39 cellular contexts compared by ENCODE assay signal in the genomic region with DNA sequence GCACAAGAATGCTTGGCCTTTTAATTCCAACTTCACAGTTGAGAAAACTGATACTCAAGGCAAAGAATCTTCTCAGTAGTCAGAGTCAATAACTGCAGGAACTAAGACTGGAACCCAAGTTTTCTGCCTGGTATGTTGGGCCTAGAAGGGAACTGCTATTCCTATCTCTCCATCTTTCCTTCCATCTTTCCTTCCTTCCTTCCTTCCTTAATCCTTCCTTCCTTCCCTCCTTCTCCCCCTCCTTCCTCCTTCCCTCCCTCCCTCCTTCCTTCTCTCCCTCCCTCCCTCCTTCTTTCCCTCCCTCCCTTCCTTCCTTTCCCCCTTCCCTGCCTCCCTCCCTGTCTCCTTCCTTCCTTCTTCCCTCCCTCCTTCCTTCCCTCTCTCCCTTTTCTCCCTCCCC.
"Had no signal": no experiment of that assay in that cellular context is flagged by ENCODE, and none has a peak within 500 bp of the region (broad histone marks: within the 10 kb centered on the region; RNA-seq: fewer than 3 reads in every experiment).

No MANE protein-coding gene starts in this region.

- H3K9me3 ChIP-seq: adrenal gland, ascending aorta, body of pancreas, breast epithelium had no signal

- ATAC-seq: activated naive CD4-positive, alpha-beta T cell treated with anti-CD3 and anti-CD28 coated beads, Interleukin-2, amount 50 U/mL, for 72 hours; activated naive CD8-positive, alpha-beta T cell treated with anti-CD3 and anti-CD28 coated beads, Interleukin-2, amount 50 U/mL, for 24 hours; activated T-cell treated with anti-CD3 and anti-CD28 coated beads, Interleukin-2, amount 50 U/mL, for 4 hours; activated T-cell treated with anti-CD3 and anti-CD28 coated beads, Interleukin-2, amount 50 U/mL, for 72 hours; activated T-helper 17 cell treated with anti-CD3 and anti-CD28 coated beads, Interleukin-2, amount 50 U/mL, for 72 hours; body of pancreas had no signal

- H3K4me3 ChIP-seq: adrenal gland, ascending aorta, body of pancreas, breast epithelium, cardiac muscle cell had no signal

- H3K27me3 ChIP-seq: adrenal gland, ascending aorta, body of pancreas, brain microvascular endothelial cell, breast epithelium, cardiac muscle cell had no signal

- H3K27ac ChIP-seq: adrenal gland, ascending aorta, body of pancreas, brain microvascular endothelial cell, breast epithelium, cardiac muscle cell had no signal

- FAIRE-seq: astrocyte, bronchial epithelial cell had no signal

- H3K9me3 Mint-ChIP-seq: activated naive CD4-positive, alpha-beta T cell treated with anti-CD3 and anti-CD28 coated beads for 36 hours; activated naive CD4-positive, alpha-beta T cell treated with anti-CD3 and anti-CD28 coated beads, Interleukin-2, amount 10 ng/mL, durations not matched to agents 7 days and 5 days; activated naive CD4-positive, alpha-beta T cell treated with anti-CD3 and anti-CD28 coated beads, Interleukin-2, amount 50 U/mL, for 24 hours; activated naive CD4-positive, alpha-beta T cell treated with anti-CD3 and anti-CD28 coated beads, Interleukin-2, amount 50 U/mL, for 72 hours; activated naive CD8-positive, alpha-beta T cell treated with anti-CD3 and anti-CD28 coated beads for 36 hours; activated naive CD8-positive, alpha-beta T cell treated with anti-CD3 and anti-CD28 coated beads, Interleukin-2, amount 10 ng/mL, durations not matched to agents 7 days and 5 days; activated naive CD8-positive, alpha-beta T cell treated with anti-CD3 and anti-CD28 coated beads, Interleukin-2, amount 50 U/mL, for 24 hours; activated T-cell treated with anti-CD3 and anti-CD28 coated beads, Interleukin-2, amount 50 U/mL, for 24 hours; activated T-cell treated with anti-CD3 and anti-CD28 coated beads, Interleukin-2, amount 50 U/mL, for 4 hours; activated T-cell treated with anti-CD3 and anti-CD28 coated beads, Interleukin-2, amount 50 U/mL, for 72 hours; activated T-helper 1 cell treated with anti-CD3 and anti-CD28 coated beads, Interleukin-12 subunit alpha, Interleukin-12 subunit beta, Interleukin-2, Interleukin-4 antibody, amounts not matched to agents 30 ng/mL and 10 ng/mL and 1 ng/mL, durations not matched to agents 14 hours and 24 hours and 36 hours; activated T-helper 17 cell treated with anti-CD3 and anti-CD28 coated beads, Interleukin-2, amount 50 U/mL, for 72 hours; activated T-helper 2 cell treated with anti-CD3 and anti-CD28 coated beads, Interferon-gamma antibody, Interleukin-2, Interleukin-4, amounts not matched to agents 10 μg/mL and 5 μg/mL and 100 μg/mL, durations not matched to agents 14 hours and 24 hours and 36 hours; brain; central memory CD8-positive, alpha-beta T cell had no signal

- H3K4me1 ChIP-seq: adrenal gland, ascending aorta, breast epithelium had no signal

- H3K36me3 ChIP-seq: adrenal gland, ascending aorta, brain microvascular endothelial cell, breast epithelium, cardiac muscle cell had no signal

- H3K4me1 Mint-ChIP-seq: activated naive CD4-positive, alpha-beta T cell treated with anti-CD3 and anti-CD28 coated beads, Interleukin-2, amount 10 ng/mL, durations not matched to agents 7 days and 5 days; activated naive CD4-positive, alpha-beta T cell treated with anti-CD3 and anti-CD28 coated beads, Interleukin-2, amount 50 U/mL, for 24 hours; activated naive CD8-positive, alpha-beta T cell treated with anti-CD3 and anti-CD28 coated beads for 36 hours; activated naive CD8-positive, alpha-beta T cell treated with anti-CD3 and anti-CD28 coated beads, Interleukin-2, amount 10 ng/mL, durations not matched to agents 7 days and 5 days; activated naive CD8-positive, alpha-beta T cell treated with anti-CD3 and anti-CD28 coated beads, Interleukin-2, amount 50 U/mL, for 24 hours; activated T-helper 17 cell treated with anti-CD3 and anti-CD28 coated beads, Interleukin-2, amount 50 U/mL, for 72 hours; central memory CD8-positive, alpha-beta T cell had no signal

- DNase-seq: activated effector memory CD4-positive, alpha-beta T cell treated with anti-CD3 and anti-CD28 coated beads, Interleukin-2, amount 50 U/mL, for 16 hours; activated effector memory CD4-positive, alpha-beta T cell treated with Interleukin-2 at 50 U/mL for 16 hours; activated gamma-delta T cell; activated gamma-delta T cell treated with Interleukin-2 at 50 U/mL for 16 hours; activated naive CD4-positive, alpha-beta T cell; activated naive CD4-positive, alpha-beta T cell treated with anti-CD3 and anti-CD28 coated beads for 36 hours; activated naive CD4-positive, alpha-beta T cell treated with anti-CD3 and anti-CD28 coated beads, Interleukin-2, amount 10 ng/mL, durations not matched to agents 7 days and 5 days; activated naive CD4-positive, alpha-beta T cell treated with anti-CD3 and anti-CD28 coated beads, Interleukin-2, amount 50 U/mL, for 16 hours; activated naive CD4-positive, alpha-beta T cell treated with Interleukin-2 at 50 U/mL for 16 hours; activated naive CD8-positive, alpha-beta T cell treated with anti-CD3 and anti-CD28 coated beads for 36 hours; activated naive CD8-positive, alpha-beta T cell treated with anti-CD3 and anti-CD28 coated beads, Interleukin-2, amount 10 ng/mL, durations not matched to agents 7 days and 5 days; activated naive CD8-positive, alpha-beta T cell treated with anti-CD3 and anti-CD28 coated beads, Interleukin-2, amount 50 U/mL, for 24 hours; activated T-cell treated with anti-CD3 and anti-CD28 coated beads, Interleukin-2, amount 50 U/mL, for 1 hour; activated T-cell treated with anti-CD3 and anti-CD28 coated beads, Interleukin-2, amount 50 U/mL, for 24 hours; activated T-cell treated with anti-CD3 and anti-CD28 coated beads, Interleukin-2, amount 50 U/mL, for 4 hours; activated T-cell treated with anti-CD3 and anti-CD28 coated beads, Interleukin-2, amount 50 U/mL, for 48 hours; activated T-cell treated with anti-CD3 and anti-CD28 coated beads, Interleukin-2, amount 50 U/mL, for 72 hours; adrenal gland; amniotic stem cell; amygdala; anterior cingulate cortex; aorta; body of pancreas; brain microvascular endothelial cell; central memory CD4-positive, alpha-beta T cell; cerebellar nuclear complex had no signal

- H3K4me3 Mint-ChIP-seq: activated naive CD4-positive, alpha-beta T cell treated with anti-CD3 and anti-CD28 coated beads for 36 hours; activated naive CD4-positive, alpha-beta T cell treated with anti-CD3 and anti-CD28 coated beads, Interleukin-2, amount 10 ng/mL, durations not matched to agents 7 days and 5 days; activated naive CD4-positive, alpha-beta T cell treated with anti-CD3 and anti-CD28 coated beads, Interleukin-2, amount 50 U/mL, for 24 hours; activated naive CD8-positive, alpha-beta T cell; activated naive CD8-positive, alpha-beta T cell treated with anti-CD3 and anti-CD28 coated beads for 36 hours; activated naive CD8-positive, alpha-beta T cell treated with anti-CD3 and anti-CD28 coated beads, Interleukin-2, amount 10 ng/mL, durations not matched to agents 7 days and 5 days; activated naive CD8-positive, alpha-beta T cell treated with anti-CD3 and anti-CD28 coated beads, Interleukin-2, amount 50 U/mL, for 24 hours; activated T-cell treated with anti-CD3 and anti-CD28 coated beads, Interleukin-2, amount 50 U/mL, for 24 hours; activated T-cell treated with anti-CD3 and anti-CD28 coated beads, Interleukin-2, amount 50 U/mL, for 4 hours; activated T-cell treated with anti-CD3 and anti-CD28 coated beads, Interleukin-2, amount 50 U/mL, for 72 hours; activated T-helper 1 cell treated with anti-CD3 and anti-CD28 coated beads, Interleukin-12 subunit alpha, Interleukin-12 subunit beta, Interleukin-2, Interleukin-4 antibody, amounts not matched to agents 30 ng/mL and 10 ng/mL and 1 ng/mL, durations not matched to agents 14 hours and 24 hours and 36 hours; activated T-helper 17 cell treated with anti-CD3 and anti-CD28 coated beads, Interleukin-2, amount 50 U/mL, for 72 hours; brain; central memory CD8-positive, alpha-beta T cell had no signal

- H3K36me3 Mint-ChIP-seq: activated naive CD4-positive, alpha-beta T cell treated with anti-CD3 and anti-CD28 coated beads, Interleukin-2, amount 10 ng/mL, durations not matched to agents 7 days and 5 days; activated naive CD4-positive, alpha-beta T cell treated with anti-CD3 and anti-CD28 coated beads, Interleukin-2, amount 50 U/mL, for 24 hours; activated naive CD4-positive, alpha-beta T cell treated with anti-CD3 and anti-CD28 coated beads, Interleukin-2, amount 50 U/mL, for 72 hours; activated naive CD8-positive, alpha-beta T cell; activated naive CD8-positive, alpha-beta T cell treated with anti-CD3 and anti-CD28 coated beads for 36 hours; activated naive CD8-positive, alpha-beta T cell treated with anti-CD3 and anti-CD28 coated beads, Interleukin-2, amount 10 ng/mL, durations not matched to agents 7 days and 5 days had no signal

- H3K27ac Mint-ChIP-seq: activated naive CD4-positive, alpha-beta T cell treated with anti-CD3 and anti-CD28 coated beads for 36 hours; activated naive CD4-positive, alpha-beta T cell treated with anti-CD3 and anti-CD28 coated beads, Interleukin-2, amount 10 ng/mL, durations not matched to agents 7 days and 5 days; activated naive CD4-positive, alpha-beta T cell treated with anti-CD3 and anti-CD28 coated beads, Interleukin-2, amount 50 U/mL, for 24 hours; activated naive CD4-positive, alpha-beta T cell treated with anti-CD3 and anti-CD28 coated beads, Interleukin-2, amount 50 U/mL, for 72 hours; activated naive CD8-positive, alpha-beta T cell; activated naive CD8-positive, alpha-beta T cell treated with anti-CD3 and anti-CD28 coated beads for 36 hours; activated naive CD8-positive, alpha-beta T cell treated with anti-CD3 and anti-CD28 coated beads, Interleukin-2, amount 10 ng/mL, durations not matched to agents 7 days and 5 days; activated naive CD8-positive, alpha-beta T cell treated with anti-CD3 and anti-CD28 coated beads, Interleukin-2, amount 50 U/mL, for 24 hours; activated T-cell treated with anti-CD3 and anti-CD28 coated beads, Interleukin-2, amount 50 U/mL, for 24 hours; activated T-cell treated with anti-CD3 and anti-CD28 coated beads, Interleukin-2, amount 50 U/mL, for 72 hours; activated T-helper 1 cell treated with anti-CD3 and anti-CD28 coated beads, Interleukin-12 subunit alpha, Interleukin-12 subunit beta, Interleukin-2, Interleukin-4 antibody, amounts not matched to agents 30 ng/mL and 10 ng/mL and 1 ng/mL, durations not matched to agents 14 hours and 24 hours and 36 hours; activated T-helper 17 cell treated with anti-CD3 and anti-CD28 coated beads, Interleukin-2, amount 50 U/mL, for 72 hours; activated T-helper 2 cell treated with anti-CD3 and anti-CD28 coated beads, Interferon-gamma antibody, Interleukin-2, Interleukin-4, amounts not matched to agents 10 μg/mL and 5 μg/mL and 100 μg/mL, durations not matched to agents 14 hours and 24 hours and 36 hours; brain had no signal
